Comparison of ENCODE assay signal across 22 cellular contexts in genomic region chr9:114442022-114442421, GRCh38.
"Had no signal": no experiment of that assay in that cellular context is flagged by ENCODE, and none has a peak within 500 bp of the region (broad histone marks: within the 10 kb centered on the region; RNA-seq: fewer than 3 reads in every experiment).

No MANE protein-coding gene starts in this region.

- ATAC-seq: activated T-cell treated with anti-CD3 and anti-CD28 coated beads, Interleukin-2, amount 50 U/mL, for 4 hours; activated T-helper 17 cell treated with anti-CD3 and anti-CD28 coated beads, Interleukin-2, amount 50 U/mL, for 72 hours; K562; T-helper 17 cell had no signal

- H3K27ac ChIP-seq: VCaP had no signal

- H3K27ac Mint-ChIP-seq: activated CD4-positive, alpha-beta memory T cell treated with anti-CD3 and anti-CD28 coated beads for 36 hours; activated CD4-positive, alpha-beta T cell treated with anti-CD3 and anti-CD28 coated beads, Interleukin-2, amount 10 ng/mL, durations not matched to agents 7 days and 5 days; activated naive CD4-positive, alpha-beta T cell treated with anti-CD3 and anti-CD28 coated beads for 36 hours; activated naive CD8-positive, alpha-beta T cell; activated T-helper 17 cell treated with anti-CD3 and anti-CD28 coated beads, Interleukin-2, amount 50 U/mL, for 72 hours; T-helper 17 cell had no signal

- H3K4me3 ChIP-seq: K562 had no signal

- H3K4me3 Mint-ChIP-seq: activated CD4-positive, alpha-beta memory T cell treated with anti-CD3 and anti-CD28 coated beads for 36 hours; activated CD4-positive, alpha-beta T cell treated with anti-CD3 and anti-CD28 coated beads, Interleukin-2, amount 10 ng/mL, durations not matched to agents 7 days and 5 days; activated naive CD4-positive, alpha-beta T cell treated with anti-CD3 and anti-CD28 coated beads for 36 hours; activated naive CD8-positive, alpha-beta T cell; activated T-cell treated with anti-CD3 and anti-CD28 coated beads, Interleukin-2, amount 50 U/mL, for 4 hours; T-helper 17 cell had no signal

- H3K9me3 Mint-ChIP-seq: activated CD4-positive, alpha-beta T cell treated with anti-CD3 and anti-CD28 coated beads, Interleukin-2, amount 10 ng/mL, durations not matched to agents 7 days and 5 days; activated naive CD4-positive, alpha-beta T cell treated with anti-CD3 and anti-CD28 coated beads for 36 hours had no signal

- H3K27me3 Mint-ChIP-seq: activated CD4-positive, alpha-beta memory T cell treated with anti-CD3 and anti-CD28 coated beads for 36 hours; activated naive CD8-positive, alpha-beta T cell had no signal

- DNase-seq: activated CD4-positive, alpha-beta memory T cell treated with anti-CD3 and anti-CD28 coated beads for 36 hours; activated CD4-positive, alpha-beta T cell treated with anti-CD3 and anti-CD28 coated beads, Interleukin-2, amount 10 ng/mL, durations not matched to agents 7 days and 5 days; activated CD4-positive, CD25-positive, alpha-beta regulatory T cell; activated CD8-positive, alpha-beta memory T cell treated with anti-CD3 and anti-CD28 coated beads for 24 hours; activated gamma-delta T cell; activated naive CD4-positive, alpha-beta T cell treated with anti-CD3 and anti-CD28 coated beads for 36 hours; activated T-cell treated with anti-CD3 and anti-CD28 coated beads, Interleukin-2, amount 50 U/mL, for 4 hours; Kasumi-1; NCI-H1105 treated with DMSO at 0.1 percent for 48 hours; NCI-H1436 treated with DMSO at 0.1 percent for 48 hours; NCI-H187; NCI-H2171 treated with DMSO at 0.1 percent for 48 hours; NCI-H226; NCI-H526; NCI-H82; SIG-M5; T-helper 17 cell; T-helper 9 cell had no signal

- H3K4me1 Mint-ChIP-seq: activated CD4-positive, alpha-beta T cell treated with anti-CD3 and anti-CD28 coated beads, Interleukin-2, amount 10 ng/mL, durations not matched to agents 7 days and 5 days had no signal
